ENCODE assay signal across 10 cellular contexts in genomic region chr14:65321370-65321875, GRCh38.
DNase-seq lines count a peak whose midpoint lies in the region; ATAC-seq and TF ChIP-seq lines count a peak whose summit lies in the region.
"Had no signal": no experiment of that assay in that cellular context is flagged by ENCODE, and none has a peak within 500 bp of the region (broad histone marks: within the 10 kb centered on the region; RNA-seq: fewer than 3 reads in every experiment).

No MANE protein-coding gene starts in this region.

- peak overlapping the region; percentile 21 for H3K4me3 Mint-ChIP-seq in natural killer cell treated with Interleukin-12 subunit alpha and Interleukin-12 subunit beta and Interleukin-15 and Interleukin-18, amount 100 ng/mL, for 72 hours
- no peak overlapping the region for H3K4me3 Mint-ChIP-seq in natural killer cell
- H3K4me3 Mint-ChIP-seq in T-helper 1 cell treated with Interleukin-12 subunit alpha and Interleukin-12 subunit beta and Interleukin-4 antibody, amounts not matched to agents 30 μg/mL and 1 μg/mL, for 36 hours, result peak overlapping the region; percentile 65
- no peak overlapping the region for H3K4me3 Mint-ChIP-seq in T-helper 17 cell
- H3K4me3 Mint-ChIP-seq: CD4-positive, alpha-beta T cell had no signal

- DNase-seq in natural killer cell treated with Interleukin-12 subunit alpha and Interleukin-12 subunit beta and Interleukin-15 and Interleukin-18, amount 100 ng/mL, for 72 hours (ENCODE audit: low spot score), result no peak
- DNase-seq in natural killer cell (no peak), T-helper 17 cell (no peak), DMS114 treated with DMSO at 0.1 percent for 48 hours (lab: John Stamatoyannopoulos, UW; ENCODE audit: unreplicated experiment) (no peak), cerebellar nuclear complex (lab: John Stamatoyannopoulos, UW) (no peak), NCI-H1436 treated with DMSO at 0.1 percent for 48 hours (lab: John Stamatoyannopoulos, UW) (no peak)
- DNase-seq: CD4-positive, alpha-beta T cell; left ventricle myocardium inferior had no signal

- TF ChIP-seq CTCF in natural killer cell (IDR thresholded peaks at IDR 0.05), result no peak

- H3K27me3 Mint-ChIP-seq in natural killer cell treated with Interleukin-12 subunit alpha and Interleukin-12 subunit beta and Interleukin-15 and Interleukin-18, amount 100 ng/mL, for 72 hours, result peaks cover 0 to 4% of the 10 kb centered on the region in 2 donors
- H3K27me3 Mint-ChIP-seq in natural killer cell (ENCODE audit: low read depth in 2 of 2) (no peaks in the 10 kb centered on the region), T-helper 17 cell (no peaks in the 10 kb centered on the region)
- no peaks in the 10 kb centered on the region for H3K27me3 Mint-ChIP-seq in T-helper 1 cell treated with Interleukin-12 subunit alpha and Interleukin-12 subunit beta and Interleukin-4 antibody, amounts not matched to agents 30 μg/mL and 1 μg/mL, for 36 hours (ENCODE audit: low read depth)
- H3K27me3 Mint-ChIP-seq: CD4-positive, alpha-beta T cell had no signal

- peak overlapping the region; percentile 33 to 69 for H3K27ac Mint-ChIP-seq in natural killer cell treated with Interleukin-12 subunit alpha and Interleukin-12 subunit beta and Interleukin-15 and Interleukin-18, amount 100 ng/mL, for 72 hours
- H3K27ac Mint-ChIP-seq in natural killer cell, result no peak overlapping the region
- peak overlapping the region; percentile 88 for H3K27ac Mint-ChIP-seq in T-helper 1 cell treated with Interleukin-12 subunit alpha and Interleukin-12 subunit beta and Interleukin-4 antibody, amounts not matched to agents 30 μg/mL and 1 μg/mL, for 36 hours
- H3K27ac Mint-ChIP-seq in T-helper 17 cell, result no peak overlapping the region
- H3K27ac Mint-ChIP-seq: CD4-positive, alpha-beta T cell had no signal

- H3K36me3 Mint-ChIP-seq in natural killer cell treated with Interleukin-12 subunit alpha and Interleukin-12 subunit beta and Interleukin-15 and Interleukin-18, amount 100 ng/mL, for 72 hours, result no peaks in the 10 kb centered on the region
- no peaks in the 10 kb centered on the region for H3K36me3 Mint-ChIP-seq in natural killer cell
- H3K36me3 Mint-ChIP-seq in T-helper 1 cell treated with Interleukin-12 subunit alpha and Interleukin-12 subunit beta and Interleukin-4 antibody, amounts not matched to agents 30 μg/mL and 1 μg/mL, for 36 hours (ENCODE audit: low read depth), result peaks cover 6% of the 10 kb centered on the region
- peaks cover 2% of the 10 kb centered on the region for H3K36me3 Mint-ChIP-seq in T-helper 17 cell (ENCODE audit: low read depth)

- no peaks in the 10 kb centered on the region for H3K9me3 ChIP-seq in T-helper 17 cell (ENCODE audit: control insufficient read depth, low read length, poor library complexity, severe bottlenecking)

- intact Hi-C loops in natural killer cell (cut with micrococcal nuclease), result no loop called here

- H3K9me3 Mint-ChIP-seq in natural killer cell treated with Interleukin-12 subunit alpha and Interleukin-12 subunit beta and Interleukin-15 and Interleukin-18, amount 100 ng/mL, for 72 hours, result no peaks in the 10 kb centered on the region
- no peaks in the 10 kb centered on the region for H3K9me3 Mint-ChIP-seq in natural killer cell
- H3K9me3 Mint-ChIP-seq in T-helper 1 cell treated with Interleukin-12 subunit alpha and Interleukin-12 subunit beta and Interleukin-4 antibody, amounts not matched to agents 30 μg/mL and 1 μg/mL, for 36 hours, result peaks cover 7% of the 10 kb centered on the region
- H3K9me3 Mint-ChIP-seq: CD4-positive, alpha-beta T cell had no signal

- H3K4me1 Mint-ChIP-seq in natural killer cell treated with Interleukin-12 subunit alpha and Interleukin-12 subunit beta and Interleukin-15 and Interleukin-18, amount 100 ng/mL, for 72 hours (ENCODE audit: low read depth in 2 of 2), result peaks cover 3 to 11% of the 10 kb centered on the region in 2 donors
- H3K4me1 Mint-ChIP-seq in natural killer cell, result peaks cover 0 to 5% of the 10 kb centered on the region in 2 donors
- peaks cover 55% of the 10 kb centered on the region for H3K4me1 Mint-ChIP-seq in T-helper 1 cell treated with Interleukin-12 subunit alpha and Interleukin-12 subunit beta and Interleukin-4 antibody, amounts not matched to agents 30 μg/mL and 1 μg/mL, for 36 hours (ENCODE audit: low read depth)
- H3K4me1 Mint-ChIP-seq in T-helper 17 cell, result peaks cover 11% of the 10 kb centered on the region

- ATAC-seq in natural killer cell treated with Interleukin-12 subunit alpha and Interleukin-12 subunit beta and Interleukin-15 and Interleukin-18, amount 100 ng/mL, for 72 hours, result peak; percentile 63 to 85
- ATAC-seq in natural killer cell (no peak), HG03060 (IDR thresholded peaks at IDR 0.05; ENCODE audit: low read depth, unreplicated experiment) (peak; percentile 31), T-helper 17 cell (no peak)

Comparison
In these comparisons a context has a peak if more than half of its experiments do, and no peak if none do; other contexts are left out.
1. ATAC-seq: peak in natural killer cell treated with Interleukin-12 subunit alpha and Interleukin-12 subunit beta and Interleukin-15 and Interleukin-18, amount 100 ng/mL, for 72 hours (2 of 2) and HG03060 (single experiment); none in natural killer cell (0 of 3) and T-helper 17 cell (single experiment).
2. H3K27ac Mint-ChIP-seq: peak in natural killer cell treated with Interleukin-12 subunit alpha and Interleukin-12 subunit beta and Interleukin-15 and Interleukin-18, amount 100 ng/mL, for 72 hours (2 of 2) and T-helper 1 cell treated with Interleukin-12 subunit alpha and Interleukin-12 subunit beta and Interleukin-4 antibody, amounts not matched to agents 30 μg/mL and 1 μg/mL, for 36 hours (single experiment); none in natural killer cell (0 of 2) and T-helper 17 cell (single experiment).
3. H3K4me3 Mint-ChIP-seq: peak in natural killer cell treated with Interleukin-12 subunit alpha and Interleukin-12 subunit beta and Interleukin-15 and Interleukin-18, amount 100 ng/mL, for 72 hours (single experiment) and T-helper 1 cell treated with Interleukin-12 subunit alpha and Interleukin-12 subunit beta and Interleukin-4 antibody, amounts not matched to agents 30 μg/mL and 1 μg/mL, for 36 hours (single experiment); none in natural killer cell (single experiment) and T-helper 17 cell (single experiment).